Comparison of ENCODE assay signal across 8 cellular contexts in the genomic region with DNA sequence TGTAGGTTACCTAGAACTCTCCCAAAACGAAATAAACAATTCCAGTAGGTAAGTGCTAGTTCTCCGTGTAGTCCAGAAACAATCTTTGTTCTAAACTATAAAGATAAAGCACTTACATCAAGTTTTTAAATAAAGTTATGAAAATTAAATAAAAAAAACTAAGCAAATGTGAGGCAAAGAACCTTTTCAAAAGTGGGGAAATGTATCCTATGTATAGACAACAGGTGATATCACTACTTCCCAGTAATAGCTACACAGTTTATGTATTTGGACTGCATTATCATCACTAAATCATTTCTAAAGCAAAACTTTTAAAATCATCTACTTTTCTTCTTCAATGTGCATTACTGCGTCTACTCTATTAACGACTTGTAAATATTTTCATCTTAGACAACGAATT. TPM values are rescaled to one million over a fixed set of nuclear protein-coding genes. Genes with fewer than 3 reads are reported as not detected.
DNase-seq lines count a peak whose midpoint lies in the region; ATAC-seq and TF ChIP-seq lines count a peak whose summit lies in the region.

No MANE protein-coding gene starts in this region.

- H3K27ac Mint-ChIP-seq in natural killer cell treated with Interleukin-12 subunit alpha and Interleukin-12 subunit beta and Interleukin-15 and Interleukin-18, amount 100 ng/mL, for 72 hours = peak overlapping the region; percentile 98

- H3K4me3 ChIP-seq in BJ (ENCODE audit: low read depth, low read length) (peak overlapping the region; percentile 94), coronary artery (peak overlapping the region; percentile 85)

- H3K36me3 ChIP-seq in BJ (ENCODE audit: control insufficient read depth, insufficient read depth, low read length) (peaks cover 2% of the 10 kb centered on the region), KOPT-K1 (ENCODE audit: insufficient read depth, low read length) (peaks cover 16% of the 10 kb centered on the region)

- no peak for DNase-seq in BJ (ENCODE audit: low read depth)
- DNase-seq in coronary artery (ENCODE audit: low spot score) = no peak
- no peak for DNase-seq in natural killer cell treated with Interleukin-12 subunit alpha and Interleukin-12 subunit beta and Interleukin-15 and Interleukin-18, amount 100 ng/mL, for 72 hours (ENCODE audit: low spot score)
- DNase-seq in G401 (ENCODE audit: low spot score) = no peak
- no peak for DNase-seq in T-helper 9 cell
- no peak for DNase-seq in stimulated activated CD8-positive, alpha-beta memory T cell treated with anti-CD3 and anti-CD28 coated beads, Interleukin-4, amount 100 ng/mL, for 48 hours
- DNase-seq in islet precursor cell = no peak

- CTCF ChIA-PET in BJ (lab: Yijun Ruan, JAX) = interaction anchor here (1.1 kb wide), 1 partner anchor 75 kb away, joined by 3 read pairs; no protein-coding TSS in a partner anchor

- H3K4me1 Mint-ChIP-seq in natural killer cell treated with Interleukin-12 subunit alpha and Interleukin-12 subunit beta and Interleukin-15 and Interleukin-18, amount 100 ng/mL, for 72 hours (ENCODE audit: low read depth in 2 of 2) = peaks cover 34 to 43% of the 10 kb centered on the region in 2 donors

- peak overlapping the region; percentile 97 for H3K4me3 Mint-ChIP-seq in natural killer cell treated with Interleukin-12 subunit alpha and Interleukin-12 subunit beta and Interleukin-15 and Interleukin-18, amount 100 ng/mL, for 72 hours

- ATAC-seq in natural killer cell treated with Interleukin-12 subunit alpha and Interleukin-12 subunit beta and Interleukin-15 and Interleukin-18, amount 100 ng/mL, for 72 hours = no peak

- peak overlapping the region; percentile 94 for H3K27ac ChIP-seq in KOPT-K1 (ENCODE audit: low read depth, low read length, poor library complexity, severe bottlenecking)
- no peak overlapping the region for H3K27ac ChIP-seq in coronary artery

- H3K9me3 Mint-ChIP-seq in natural killer cell treated with Interleukin-12 subunit alpha and Interleukin-12 subunit beta and Interleukin-15 and Interleukin-18, amount 100 ng/mL, for 72 hours = no peaks in the 10 kb centered on the region

- H3K27me3 ChIP-seq in BJ (ENCODE audit: control insufficient read depth, insufficient read depth, low read length) = no peaks in the 10 kb centered on the region

- H3K36me3 Mint-ChIP-seq in natural killer cell treated with Interleukin-12 subunit alpha and Interleukin-12 subunit beta and Interleukin-15 and Interleukin-18, amount 100 ng/mL, for 72 hours = peaks cover 18% of the 10 kb centered on the region

- H3K27me3 Mint-ChIP-seq in natural killer cell treated with Interleukin-12 subunit alpha and Interleukin-12 subunit beta and Interleukin-15 and Interleukin-18, amount 100 ng/mL, for 72 hours = no peaks in the 10 kb centered on the region

- POLR2A ChIA-PET in BJ (lab: Charles Lee) = no interaction called here

- TF ChIP-seq CTCF in BJ (IDR thresholded peaks at IDR 0.05; ENCODE audit: insufficient read depth, low read depth, low read length) (no peak), coronary artery (IDR thresholded peaks at IDR 0.05) (no peak)

- H3K9me3 ChIP-seq in KOPT-K1 (ENCODE audit: insufficient read depth, low read length, poor library complexity, severe bottlenecking) = no peaks in the 10 kb centered on the region

- in situ Hi-C loops in G401 (cut with HindIII; ENCODE audit: low sequenced_read_pairs) = no loop called here

RNA-seq across cellular contexts. Expression of a gene that starts 2.0 kb away (rescaled TPM):
- polyA plus RNA-seq in BJ (2011; rRNA removed) = 21.6 and 41.4 TPM in 2 replicates
- polyA minus RNA-seq in BJ (2011; rRNA and poly(A)+ RNA removed) = 23.5 and 29.6 TPM in 2 replicates
- total RNA-seq in natural killer cell treated with Interleukin-12 subunit alpha and Interleukin-12 subunit beta and Interleukin-15 and Interleukin-18, amount 100 ng/mL, for 72 hours = 10 to 100 TPM; 86.0 to 91.7 TPM
- total RNA-seq in G401 (2014; rRNA removed; shearing (Covaris generic)) = 7.1 and 25.8 TPM in 2 replicates
